1 cellular context compared by ENCODE assay signal in genomic region chr5:31531888-31532710, GRCh38.
A peak's percentile ranks its signal among the peaks of the same experiment; 100 is the strongest.
TF ChIP-seq lines count a peak whose summit lies in the region.

Gene C5orf22 (plus strand): TSS chr5:31532301. CDS start chr5:31532393, 92 bp downstream.
Gene DROSHA (minus strand): TSS chr5:31532093. CDS start chr5:31529059, 3,034 bp downstream.

TF ChIP-seq in HepG2, 621 proteins besides CTCF, POLR2A, EP300 and RAD21 (continued from another document and continues in another):
- TF ChIP-seq NFYB (CRISPR knock-in tag; IDR thresholded peaks at IDR 0.05) = peak; percentile 98
- no peak for TF ChIP-seq BRD4 (CRISPR knock-in tag; IDR thresholded peaks at IDR 0.05)
- TF ChIP-seq GTF3A (CRISPR knock-in tag; conservative IDR thresholded peaks at IDR 0.05) = 0 out of 2 replicates have a peak, but pooled peaks have one; percentile 52
- peak; percentile 57; the same call in 1 of the 2 replicates for TF ChIP-seq E2F1 (CRISPR knock-in tag; IDR thresholded peaks at IDR 0.05)
- TF ChIP-seq JARID2 (CRISPR knock-in tag; IDR thresholded peaks at IDR 0.05; ENCODE audit: insufficient replicate concordance) = no peak
- no peak for TF ChIP-seq ZNF512B (CRISPR knock-in tag; IDR thresholded peaks at IDR 0.05; ENCODE audit: borderline replicate concordance)
- TF ChIP-seq ZNF564 (CRISPR knock-in tag; IDR thresholded peaks at IDR 0.05) = no peak
- TF ChIP-seq ZNF142 (CRISPR knock-in tag; IDR thresholded peaks at IDR 0.05) = peak; percentile 19; the same call in 1 of the 2 replicates
- TF ChIP-seq ATF1 (CRISPR knock-in tag; IDR thresholded peaks at IDR 0.05) = peak; percentile 66; the same call in 1 of the 2 replicates
- TF ChIP-seq PHF8 (CRISPR knock-in tag; IDR thresholded peaks at IDR 0.05) = peak; percentile 85
- no peak for TF ChIP-seq SUZ12 (IDR thresholded peaks at IDR 0.05; ENCODE audit: low read depth, low read length)
- no peak for TF ChIP-seq NONO (IDR thresholded peaks at IDR 0.05)
- TF ChIP-seq NONO (CRISPR knock-in tag; conservative IDR thresholded peaks at IDR 0.05) = peak; percentile 57; the same call in 1 of the 2 replicates
- TF ChIP-seq ZBTB46 (CRISPR knock-in tag; IDR thresholded peaks at IDR 0.05; ENCODE audit: borderline replicate concordance) = 0 out of 2 replicates have a peak, but pooled peaks have one; percentile 51
- TF ChIP-seq FOXK1 (CRISPR knock-in tag; IDR thresholded peaks at IDR 0.05; ENCODE audit: borderline replicate concordance, low read depth) = peak; percentile 23; the same call in 1 of the 2 replicates
- 0 out of 2 replicates have a peak, but pooled peaks have one; percentile 15 for TF ChIP-seq HOMEZ (CRISPR knock-in tag; IDR thresholded peaks at IDR 0.05; ENCODE audit: low read depth)
- peak; percentile 65 for TF ChIP-seq ELF3 (CRISPR knock-in tag; IDR thresholded peaks at IDR 0.05)
- no peak for TF ChIP-seq DNMT1 (CRISPR knock-in tag; IDR thresholded peaks at IDR 0.05)
- peak; percentile 82; the same call in 1 of the 2 replicates for TF ChIP-seq HDAC1 (CRISPR knock-in tag; IDR thresholded peaks at IDR 0.05)
- no peak for TF ChIP-seq ZNF790 (CRISPR knock-in tag; IDR thresholded peaks at IDR 0.05; ENCODE audit: borderline replicate concordance)
- TF ChIP-seq CENPT (CRISPR knock-in tag; IDR thresholded peaks at IDR 0.05; ENCODE audit: low read depth) = no peak
- TF ChIP-seq RFX5 (IDR thresholded peaks at IDR 0.05; ENCODE audit: low read depth, low read length) = peak; percentile 50; the same call in 1 of the 2 replicates
- TF ChIP-seq ZSCAN21 (CRISPR knock-in tag; IDR thresholded peaks at IDR 0.05; ENCODE audit: borderline replicate concordance) = peak; percentile 34; the same call in 1 of the 2 replicates
- TF ChIP-seq ZNF546 (CRISPR knock-in tag; conservative IDR thresholded peaks at IDR 0.05) = 0 out of 2 replicates have a peak, but pooled peaks have one; percentile 31
- peak; percentile 97 for TF ChIP-seq SP2 (CRISPR knock-in tag; IDR thresholded peaks at IDR 0.05)
- no peak for TF ChIP-seq ARID5B (CRISPR knock-in tag; IDR thresholded peaks at IDR 0.05)
- TF ChIP-seq ZBTB25 (CRISPR knock-in tag; IDR thresholded peaks at IDR 0.05) = no peak
- no peak for TF ChIP-seq ZNF10 (CRISPR knock-in tag; IDR thresholded peaks at IDR 0.05; ENCODE audit: borderline replicate concordance, low read depth)
- peak; percentile 53 for TF ChIP-seq YY1 (IDR thresholded peaks at IDR 0.05; ENCODE audit: insufficient read depth, insufficient replicate concordance, low read depth, low read length)
- TF ChIP-seq SRSF9 (IDR thresholded peaks at IDR 0.05; ENCODE audit: borderline replicate concordance, insufficient read depth, low read depth, low read length, poor library complexity, severe bottlenecking) = no peak
- TF ChIP-seq ATF5 (CRISPR knock-in tag; IDR thresholded peaks at IDR 0.05; ENCODE audit: low read depth) = no peak
- no peak for TF ChIP-seq NFATC3 (CRISPR knock-in tag; IDR thresholded peaks at IDR 0.05)
- TF ChIP-seq DRAP1 (CRISPR knock-in tag; IDR thresholded peaks at IDR 0.05) = peak; percentile 86
- TF ChIP-seq ZNF446 (CRISPR knock-in tag; IDR thresholded peaks at IDR 0.05) = no peak
- TF ChIP-seq MAX (IDR thresholded peaks at IDR 0.05) = peak; percentile 41; the same call in 1 of the 2 replicates
- no peak for TF ChIP-seq SNAPC2 (CRISPR knock-in tag; IDR thresholded peaks at IDR 0.05)
- peak; percentile 68; the same call in 1 of the 2 replicates for TF ChIP-seq SAFB2 (CRISPR knock-in tag; IDR thresholded peaks at IDR 0.05; ENCODE audit: borderline replicate concordance, low read depth)
